In genomic region chr2:184203661-184204060, GRCh38 we compare ENCODE assay signal across 22 cellular contexts.
A peak's percentile ranks its signal among the peaks of the same experiment; 100 is the strongest.
DNase-seq lines count a peak whose midpoint lies in the region; ATAC-seq, FAIRE-seq and TF ChIP-seq lines count a peak whose summit lies in the region.
"Had no signal": no experiment of that assay in that cellular context is flagged by ENCODE, and none has a peak within 500 bp of the region (broad histone marks: within the 10 kb centered on the region; RNA-seq: fewer than 3 reads in every experiment).

No MANE protein-coding gene starts in this region.

- H3K9me3 ChIP-seq in K562 (replicated peaks; ENCODE audit: control insufficient read depth, insufficient read depth, low read depth, low read length) (0 out of 2 replicates have a peak, but pooled peaks cover 2% of the 10 kb centered on the region), testis (no peaks in the 10 kb centered on the region)
- H3K9me3 ChIP-seq: BLaER1, Caco-2 had no signal

- TSS peak; percentile 71 for BruUV-seq in K562 (replicated peaks; lab: Mats Ljungman, UMichigan)

- no peaks in the 10 kb centered on the region for H3K36me3 ChIP-seq in K562 (ENCODE audit: control insufficient read depth, insufficient read depth, low read length)
- no peaks in the 10 kb centered on the region for H3K36me3 ChIP-seq in testis (ENCODE audit: low read depth, missing control alignments)
- H3K36me3 ChIP-seq: BLaER1 had no signal

- FAIRE-seq in K562 (lab: Jason Lieb, UNC), result no peak
- FAIRE-seq: G401.6, GM12892, H1 had no signal

- TF ChIP-seq CTCF in K562 (IDR thresholded peaks at IDR 0.05 in 2 of 3, conservative IDR thresholded peaks at IDR 0.05 in 1 of 3; ENCODE audit: insufficient read depth in 2 of 3, low read depth in 1 of 3, low read length in 3 of 3), result no peak
- TF ChIP-seq CTCF in testis (IDR thresholded peaks at IDR 0.05), result no peak

- in situ Hi-C loops in K562 (cut with MboI), result no loop called here

- intact Hi-C loops in K562 (cut with micrococcal nuclease) (loop anchor here (10.0 kb wide), 1 partner anchor 401 kb away; no protein-coding TSS in a partner anchor), testis (cut with DNase I; ENCODE audit: low total_unique reads) (no loop called here)

- DNase-seq in DMS 273 (lab: John Stamatoyannopoulos, UW; ENCODE audit: unreplicated experiment) (peak; percentile 55), DMS 273 treated with DMSO at 0.1 percent for 48 hours (lab: John Stamatoyannopoulos, UW) (no peak), NCI-H1694 treated with DMSO at 0.1 percent for 48 hours (lab: John Stamatoyannopoulos, UW) (peak; percentile 26), K562 (ENCODE audit: extremely low read depth in 1 of 4, low spot score in 3 of 4) (peak in 1 of 4 experiments; percentile 11), testis (no peak), amygdala (lab: John Stamatoyannopoulos, UW) (no peak), cerebellum (ENCODE audit: low spot score) (no peak)
- DNase-seq: Caco-2; CD4-positive, CD25-positive, alpha-beta regulatory T cell; CD8-positive, alpha-beta T cell; DMS53; DMS79 treated with DMSO at 0.1 percent for 48 hours; GM23248; H7; HCEC 1CT had no signal

- 0% methylated on average over 1 of the region's 1 CpG for WGBS in K562 (ENCODE audit: insufficient coverage, low coverage, missing lambda C conversion rate)
- 78 to 81% methylated on average over 1 of the region's 1 CpG for WGBS in testis, 2 donors

- TF ChIP-seq RAD21 in K562 (CRISPR knock-in tag; conservative IDR thresholded peaks at IDR 0.05 in 1 of 2, IDR thresholded peaks at IDR 0.05 in 1 of 2), result no peak

- no peaks in the 10 kb centered on the region for H3K9me1 ChIP-seq in K562 (ENCODE audit: control insufficient read depth, insufficient read depth, low read length)

- H4K20me1 ChIP-seq in K562 (replicated peaks; ENCODE audit: control insufficient read depth, insufficient read depth, low read length), result no peaks in the 10 kb centered on the region
- H4K20me1 ChIP-seq: BLaER1 had no signal

- ATAC-seq in K562 (peak; percentile 67), HG03520 (IDR thresholded peaks at IDR 0.05; ENCODE audit: unreplicated experiment) (no peak)
- ATAC-seq: CD8-positive, alpha-beta T cell had no signal

- TF ChIP-seq POLR2A in K562 (conservative IDR thresholded peaks at IDR 0.05) (no peak), testis (IDR thresholded peaks at IDR 0.05) (no peak)

- peak overlapping the region in 1 of 2 experiments; percentile 79; a peak in 2 of 4 replicates for H3K9ac ChIP-seq in K562 (ENCODE audit: insufficient read depth in 1 of 2, low read depth in 2 of 2, low read length in 2 of 2)
- H3K9ac ChIP-seq: BLaER1, GM23248 had no signal

- H3K27me3 ChIP-seq in K562 (ENCODE audit: control insufficient read depth in 2 of 2, insufficient read depth in 2 of 2, low read length in 2 of 2) (no peaks in the 10 kb centered on the region), testis (no peaks in the 10 kb centered on the region)
- H3K27me3 ChIP-seq: BLaER1 had no signal

- H3K4me1 ChIP-seq in K562 (replicated peaks in 1 of 2; ENCODE audit: control insufficient read depth in 2 of 2, insufficient read depth in 2 of 2, low read length in 2 of 2) (no peaks in the 10 kb centered on the region), testis (no peaks in the 10 kb centered on the region)
- H3K4me1 ChIP-seq: BLaER1, Caco-2 had no signal

- H3K4me3 ChIP-seq in K562 (peak overlapping the region; percentile 45), testis (peak overlapping the region; percentile 22 to 44)
- H3K4me3 ChIP-seq: BLaER1, GM23248 had no signal

- peak overlapping the region; percentile 62 for H3K4me2 ChIP-seq in K562 (ENCODE audit: insufficient read depth, low read length)
- H3K4me2 ChIP-seq: BLaER1 had no signal

- peak overlapping the region; percentile 80; the same call in 2 of the 3 replicates for H3K27ac ChIP-seq in K562 (ENCODE audit: extremely low read depth, low read depth, low read length)
- H3K27ac ChIP-seq in testis, result no peak overlapping the region
- H3K27ac ChIP-seq: 22Rv1, BLaER1, C4-2B, GM23248 had no signal

- POLR2A ChIA-PET in K562 (lab: Yijun Ruan, JAX), result interaction anchor here (0.7 to 1.0 kb wide), 2 partner anchors 46 to 405 kb away, joined by 3 to 4 read pairs; no protein-coding TSS in a partner anchor

- CTCF ChIA-PET in K562 (lab: Yijun Ruan, JAX; ENCODE audit: low intra/inter-chr PET ratio), result no interaction called here

- H3K79me2 ChIP-seq in K562 (ENCODE audit: control insufficient read depth, insufficient read depth, low read length), result peaks cover 31% of the 10 kb centered on the region

- no peak for TF ChIP-seq EP300 in K562 (IDR thresholded peaks at IDR 0.05; ENCODE audit: low read length)

- peak overlapping the region; percentile 84 for H2AFZ ChIP-seq in K562 (ENCODE audit: low read depth, low read length)
- H2AFZ ChIP-seq: GM23248 had no signal

TF ChIP-seq in K562, 482 proteins besides CTCF, POLR2A, EP300 and RAD21:
- TF ChIP-seq MEF2A (IDR thresholded peaks at IDR 0.05; ENCODE audit: control insufficient read depth, low read depth, low read length) (peak; percentile 33; the same call in 1 of the 2 replicates), DEAF1 (CRISPR knock-in tag; IDR thresholded peaks at IDR 0.05) (no peak), ZNF318 (IDR thresholded peaks at IDR 0.05; ENCODE audit: borderline replicate concordance in 1 of 2, low read depth in 1 of 2) (0 out of 4 replicates have a peak, but pooled peaks of 1 of the 2 experiments have one; percentile 70), TARDBP (IDR thresholded peaks at IDR 0.05) (no peak)

Comparison
In these comparisons a context has a peak if more than half of its experiments do, and no peak if none do; other contexts are left out.
1. DNase-seq: peak in DMS 273 (single experiment) and NCI-H1694 treated with DMSO at 0.1 percent for 48 hours (single experiment); none in DMS 273 treated with DMSO at 0.1 percent for 48 hours (single experiment), testis (single experiment), amygdala (0 of 56) and cerebellum (single experiment).